ENCODE assay signal across 1 cellular context in the genomic region with DNA sequence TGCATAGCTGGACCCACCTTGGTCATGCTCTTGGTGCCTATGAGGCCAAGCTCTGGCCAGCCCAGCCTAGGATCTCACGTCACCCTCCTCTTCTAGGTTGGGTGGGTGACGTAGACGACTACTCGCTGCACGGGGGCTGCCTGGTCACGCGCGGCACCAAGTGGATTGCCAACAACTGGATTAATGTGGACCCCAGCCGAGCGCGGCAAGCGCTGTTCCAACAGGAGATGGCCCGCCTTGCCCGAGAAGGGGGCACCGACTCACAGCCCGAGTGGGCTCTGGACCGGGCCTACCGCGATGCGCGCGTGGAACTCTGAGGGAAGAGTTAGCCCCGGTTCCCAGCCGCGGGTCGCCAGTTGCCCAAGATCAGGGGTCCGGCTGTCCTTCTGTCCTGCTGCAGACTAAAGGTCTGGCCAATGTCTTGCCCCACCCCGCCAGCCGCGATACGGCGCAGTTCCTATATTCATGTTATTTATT.
TF ChIP-seq lines count a peak whose summit lies in the region.

No MANE protein-coding gene starts in this region.

TF ChIP-seq in A549, 52 proteins besides CTCF, POLR2A, EP300 and RAD21 (continued from another document):
- TF ChIP-seq, protein P1, sequence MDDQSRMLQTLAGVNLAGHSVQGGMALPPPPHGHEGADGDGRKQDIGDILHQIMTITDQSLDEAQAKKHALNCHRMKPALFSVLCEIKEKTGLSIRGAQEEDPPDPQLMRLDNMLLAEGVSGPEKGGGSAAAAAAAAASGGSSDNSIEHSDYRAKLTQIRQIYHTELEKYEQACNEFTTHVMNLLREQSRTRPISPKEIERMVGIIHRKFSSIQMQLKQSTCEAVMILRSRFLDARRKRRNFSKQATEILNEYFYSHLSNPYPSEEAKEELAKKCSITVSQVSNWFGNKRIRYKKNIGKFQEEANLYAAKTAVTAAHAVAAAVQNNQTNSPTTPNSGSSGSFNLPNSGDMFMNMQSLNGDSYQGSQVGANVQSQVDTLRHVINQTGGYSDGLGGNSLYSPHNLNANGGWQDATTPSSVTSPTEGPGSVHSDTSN (IDR thresholded peaks at IDR 0.05) = 0 out of 2 replicates have a peak, but pooled peaks have one; percentile 17
- no peak for TF ChIP-seq HOXB13 (CRISPR knock-in tag; IDR thresholded peaks at IDR 0.05; ENCODE audit: low read depth)
